In genomic region chr11:128465946-128466688, GRCh38 we compare ENCODE assay signal across 9 cellular contexts.
DNase-seq lines count a peak whose midpoint lies in the region; ATAC-seq and TF ChIP-seq lines count a peak whose summit lies in the region.
"Had no signal": no experiment of that assay in that cellular context is flagged by ENCODE, and none has a peak within 500 bp of the region (broad histone marks: within the 10 kb centered on the region; RNA-seq: fewer than 3 reads in every experiment).

No MANE protein-coding gene starts in this region.

- TF ChIP-seq POLR2A in right lobe of liver (IDR thresholded peaks at IDR 0.05), result no peak

- H3K4me3 Mint-ChIP-seq in activated CD8-positive, alpha-beta memory T cell treated with anti-CD3 and anti-CD28 coated beads, Interleukin-2, amount 10 ng/mL, durations not matched to agents 7 days and 5 days, result peak overlapping the region; percentile 62
- H3K4me3 Mint-ChIP-seq in activated naive CD8-positive, alpha-beta T cell, result peak overlapping the region; percentile 91

- H3K9me3 Mint-ChIP-seq in activated CD8-positive, alpha-beta memory T cell treated with anti-CD3 and anti-CD28 coated beads, Interleukin-2, amount 10 ng/mL, durations not matched to agents 7 days and 5 days (ENCODE audit: low read depth), result no peaks in the 10 kb centered on the region
- H3K9me3 Mint-ChIP-seq in activated naive CD8-positive, alpha-beta T cell (ENCODE audit: low read depth), result no peaks in the 10 kb centered on the region

- peaks cover 89% of the 10 kb centered on the region for H3K4me1 Mint-ChIP-seq in activated CD8-positive, alpha-beta memory T cell treated with anti-CD3 and anti-CD28 coated beads, Interleukin-2, amount 10 ng/mL, durations not matched to agents 7 days and 5 days
- peaks cover 100% of the 10 kb centered on the region for H3K4me1 Mint-ChIP-seq in activated naive CD8-positive, alpha-beta T cell (ENCODE audit: low read depth)

- H3K27ac ChIP-seq in right lobe of liver (peak overlapping the region in 2 of 3 donors; percentile 37 to 69), stomach smooth muscle (ENCODE audit: low read length) (peak overlapping the region; percentile 38)

- CTCF ChIA-PET in activated CD8-positive, alpha-beta memory T cell treated with anti-CD3 and anti-CD28 coated beads, Interleukin-2, amount 10 ng/mL, durations not matched to agents 7 days and 5 days (lab: Charles Lee), result interaction anchor here (0.6 to 2.4 kb wide), 10 partner anchors 11 to 176 kb away, joined by 3 to 15 read pairs (median 4); no protein-coding TSS in a partner anchor

- TF ChIP-seq CTCF in right lobe of liver (IDR thresholded peaks at IDR 0.05), result no peak

- peak overlapping the region; percentile 82 for H3K27ac Mint-ChIP-seq in activated CD8-positive, alpha-beta memory T cell treated with anti-CD3 and anti-CD28 coated beads, Interleukin-2, amount 10 ng/mL, durations not matched to agents 7 days and 5 days
- peak overlapping the region; percentile 100 for H3K27ac Mint-ChIP-seq in activated naive CD8-positive, alpha-beta T cell

- DNase-seq in activated CD8-positive, alpha-beta memory T cell treated with anti-CD3 and anti-CD28 coated beads, Interleukin-2, amount 10 ng/mL, durations not matched to agents 7 days and 5 days, result no peak
- DNase-seq in activated CD8-positive, alpha-beta memory T cell treated with anti-CD3 and anti-CD28 coated beads, Interleukin-2, amount 50 U/mL, for 4 hours, result no peak
- no peak for DNase-seq in right lobe of liver
- no peak for DNase-seq in kidney glomerular epithelial cell (lab: John Stamatoyannopoulos, UW)
- no peak for DNase-seq in DMS153 (lab: John Stamatoyannopoulos, UW)
- DNase-seq: GDM1 had no signal

- H3K36me3 ChIP-seq in right lobe of liver (peaks cover 0 to 9% (median 2%) of the 10 kb centered on the region in 4 donors), stomach smooth muscle (ENCODE audit: control insufficient read depth in 2 of 2, insufficient read depth in 2 of 2, low read length in 2 of 2) (peaks cover 7 to 11% of the 10 kb centered on the region in 2 donors)

- H3K36me3 Mint-ChIP-seq in activated CD8-positive, alpha-beta memory T cell treated with anti-CD3 and anti-CD28 coated beads, Interleukin-2, amount 10 ng/mL, durations not matched to agents 7 days and 5 days, result peaks cover 94% of the 10 kb centered on the region
- H3K36me3 Mint-ChIP-seq in activated naive CD8-positive, alpha-beta T cell, result peaks cover 53% of the 10 kb centered on the region

- peak; percentile 5 for ATAC-seq in activated CD8-positive, alpha-beta memory T cell treated with anti-CD3 and anti-CD28 coated beads, Interleukin-2, amount 10 ng/mL, durations not matched to agents 7 days and 5 days
- ATAC-seq in right lobe of liver, result peak in 3 of 4 donors; percentile 10 to 25 (median 12)
- ATAC-seq in GM19351 (IDR thresholded peaks at IDR 0.05; ENCODE audit: unreplicated experiment), result no peak

- H3K9ac ChIP-seq in stomach smooth muscle (ENCODE audit: low read length in 2 of 2), result no peak overlapping the region

- H3K27me3 ChIP-seq in right lobe of liver (no peaks in the 10 kb centered on the region), stomach smooth muscle (ENCODE audit: control insufficient read depth in 1 of 2, insufficient read depth in 2 of 2, low read length in 2 of 2) (no peaks in the 10 kb centered on the region)

- H3K9me3 ChIP-seq in right lobe of liver (no peaks in the 10 kb centered on the region), stomach smooth muscle (ENCODE audit: control insufficient read depth in 2 of 2, low read length in 2 of 2) (no peaks in the 10 kb centered on the region)

- intact Hi-C loops in right lobe of liver (cut with DNase I), result no loop called here

- H3K4me3 ChIP-seq in right lobe of liver (no peak overlapping the region), stomach smooth muscle (ENCODE audit: low read length in 2 of 2) (no peak overlapping the region)

- no peaks in the 10 kb centered on the region for H3K4me1 ChIP-seq in right lobe of liver
- peaks cover 15% of the 10 kb centered on the region for H3K4me1 ChIP-seq in stomach smooth muscle (ENCODE audit: control insufficient read depth, insufficient read depth, low read length)

- 61% methylated on average over 11 of the region's 15 CpGs for WGBS in right lobe of liver (ENCODE audit: insufficient coverage, low coverage, low lambda C conversion rate, missing lambda C conversion rate)

- H3K27me3 Mint-ChIP-seq in activated CD8-positive, alpha-beta memory T cell treated with anti-CD3 and anti-CD28 coated beads, Interleukin-2, amount 10 ng/mL, durations not matched to agents 7 days and 5 days, result no peaks in the 10 kb centered on the region
- H3K27me3 Mint-ChIP-seq in activated naive CD8-positive, alpha-beta T cell, result no peaks in the 10 kb centered on the region
